In the genomic region with DNA sequence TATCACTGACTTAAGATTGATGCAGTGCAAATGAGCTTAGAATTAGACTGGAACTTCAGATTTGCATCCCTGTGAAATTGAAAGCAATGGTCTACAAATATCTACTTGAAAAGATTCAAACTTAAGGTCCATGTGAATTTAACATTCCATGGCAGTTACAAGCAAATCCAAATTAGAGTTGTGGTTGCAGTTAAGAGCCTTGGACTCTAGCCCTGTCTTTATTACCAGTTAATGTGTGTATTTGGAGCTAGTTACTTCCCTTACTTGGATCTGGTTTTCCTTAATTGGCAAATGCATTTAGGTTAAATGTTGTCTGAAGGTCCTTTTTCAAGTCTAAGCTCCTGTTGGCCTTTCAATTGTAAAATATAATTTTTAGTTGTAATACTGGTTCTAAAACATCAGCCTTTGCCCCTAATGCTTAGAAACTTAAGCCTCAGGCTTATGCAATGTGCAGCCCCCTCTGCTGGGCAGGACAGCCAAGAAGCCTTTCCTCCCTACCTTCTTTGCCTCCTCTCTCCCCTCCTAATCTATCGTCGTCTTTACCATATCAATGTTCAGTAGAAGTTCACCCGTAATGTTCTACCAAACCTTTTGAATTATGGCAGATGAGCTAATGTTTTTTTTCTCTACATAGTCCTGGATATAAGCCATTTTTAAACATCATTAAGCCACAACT, we compare ENCODE assay signal across 14 cellular contexts. TPM values are rescaled to one million over a fixed set of nuclear protein-coding genes. Genes with fewer than 3 reads are reported as not detected.
DNase-seq lines count a peak whose midpoint lies in the region; ATAC-seq, FAIRE-seq and TF ChIP-seq lines count a peak whose summit lies in the region.
"Had no signal": no experiment of that assay in that cellular context is flagged by ENCODE, and none has a peak within 500 bp of the region (broad histone marks: within the 10 kb centered on the region; RNA-seq: fewer than 3 reads in every experiment).

No MANE protein-coding gene starts in this region.

- H3K36me3 Mint-ChIP-seq in HFFc6 (ENCODE audit: low read depth) (peaks cover 51% of the 10 kb centered on the region), astrocyte (ENCODE audit: low read depth, unreplicated experiment) (peaks cover 13% of the 10 kb centered on the region)
- peaks cover 19 to 71% (median 57%) of the 10 kb centered on the region in 5 donors for H3K36me3 Mint-ChIP-seq in naive thymus-derived CD4-positive, alpha-beta T cell
- peaks cover 51% of the 10 kb centered on the region for H3K36me3 Mint-ChIP-seq in activated CD4-positive, alpha-beta memory T cell treated with anti-CD3 and anti-CD28 coated beads for 36 hours

- H3K79me2 ChIP-seq in DND-41 (ENCODE audit: insufficient read depth, low read length) (no peaks in the 10 kb centered on the region), astrocyte (ENCODE audit: insufficient read depth, low read length) (no peaks in the 10 kb centered on the region)
- H3K79me2 ChIP-seq: hepatocyte, parathyroid adenoma had no signal

- H3K4me3 Mint-ChIP-seq in HFFc6 (no peak overlapping the region), astrocyte (ENCODE audit: unreplicated experiment) (no peak overlapping the region)
- no peak overlapping the region for H3K4me3 Mint-ChIP-seq in naive thymus-derived CD4-positive, alpha-beta T cell
- H3K4me3 Mint-ChIP-seq in activated CD4-positive, alpha-beta memory T cell treated with anti-CD3 and anti-CD28 coated beads for 36 hours = no peak overlapping the region
- H3K4me3 Mint-ChIP-seq: activated CD4-positive, alpha-beta memory T cell treated with anti-CD3 and anti-CD28 coated beads, Interleukin-2, amount 10 ng/mL, durations not matched to agents 7 days and 5 days; effector memory CD8-positive, alpha-beta T cell had no signal

- H3K9ac ChIP-seq in DND-41 (ENCODE audit: low read depth, low read length) = no peak overlapping the region
- H3K9ac ChIP-seq in astrocyte (ENCODE audit: low read length) = no peak overlapping the region
- H3K9ac ChIP-seq: parathyroid adenoma had no signal

- H3K27ac ChIP-seq in DND-41 (ENCODE audit: low read length) (no peak overlapping the region), astrocyte (ENCODE audit: low read depth, low read length) (no peak overlapping the region)
- no peak overlapping the region for H3K27ac ChIP-seq in naive thymus-derived CD4-positive, alpha-beta T cell (ENCODE audit: low read depth, low read length)
- H3K27ac ChIP-seq: hepatocyte, parathyroid adenoma had no signal

- intact Hi-C loops in naive thymus-derived CD4-positive, alpha-beta T cell (cut with micrococcal nuclease) = no loop called here
- intact Hi-C loops in activated CD4-positive, alpha-beta memory T cell treated with anti-CD3 and anti-CD28 coated beads for 36 hours (cut with micrococcal nuclease) = no loop called here

- FAIRE-seq in astrocyte (lab: Jason Lieb, UNC) = no peak

- peak overlapping the region; percentile 17; the same call in 1 of the 2 replicates for H3K27ac Mint-ChIP-seq in HFFc6
- no peak overlapping the region for H3K27ac Mint-ChIP-seq in astrocyte (ENCODE audit: unreplicated experiment)
- peak overlapping the region in 6 of 9 donors; percentile 1 to 51 (median 12) for H3K27ac Mint-ChIP-seq in naive thymus-derived CD4-positive, alpha-beta T cell
- H3K27ac Mint-ChIP-seq in activated CD4-positive, alpha-beta memory T cell treated with anti-CD3 and anti-CD28 coated beads for 36 hours = no peak overlapping the region
- H3K27ac Mint-ChIP-seq: activated CD4-positive, alpha-beta memory T cell treated with anti-CD3 and anti-CD28 coated beads, Interleukin-2, amount 10 ng/mL, durations not matched to agents 7 days and 5 days had no signal

- H3K9me3 Mint-ChIP-seq in HFFc6 (peaks cover 4% of the 10 kb centered on the region), astrocyte (ENCODE audit: unreplicated experiment) (no peaks in the 10 kb centered on the region)
- H3K9me3 Mint-ChIP-seq in naive thymus-derived CD4-positive, alpha-beta T cell = peaks cover 0 to 16% (median 4%) of the 10 kb centered on the region in 11 donors
- peaks cover 7% of the 10 kb centered on the region for H3K9me3 Mint-ChIP-seq in activated CD4-positive, alpha-beta memory T cell treated with anti-CD3 and anti-CD28 coated beads for 36 hours
- H3K9me3 Mint-ChIP-seq: effector memory CD8-positive, alpha-beta T cell had no signal

- no peak overlapping the region for H3K4me3 ChIP-seq in DND-41 (ENCODE audit: low read depth in 1 of 2, low read length in 2 of 2)
- H3K4me3 ChIP-seq in astrocyte (ENCODE audit: insufficient read depth, low read depth, low read length) = no peak overlapping the region
- no peak overlapping the region for H3K4me3 ChIP-seq in naive thymus-derived CD4-positive, alpha-beta T cell (ENCODE audit: low read length)
- H3K4me3 ChIP-seq: hepatocyte had no signal

- H3K9me3 ChIP-seq in DND-41 (ENCODE audit: insufficient read depth, low read length, severe bottlenecking) (peaks cover under 1% of the 10 kb centered on the region), astrocyte (ENCODE audit: insufficient read depth, low read depth, low read length) (peaks cover under 1% of the 10 kb centered on the region)
- peaks cover 0 to 4% (median 3%) of the 10 kb centered on the region in 3 experiments for H3K9me3 ChIP-seq in naive thymus-derived CD4-positive, alpha-beta T cell (ENCODE audit: control insufficient read depth in 2 of 3, low read length in 3 of 3)

- DNase-seq in DND-41 (no peak), HFFc6 (no peak), astrocyte (ENCODE audit: low read depth) (peak; percentile 32), activated gamma-delta T cell (lab: John Stamatoyannopoulos, UW) (no peak), hepatic stellate cell (ENCODE audit: low spot score) (no peak)
- DNase-seq in naive thymus-derived CD4-positive, alpha-beta T cell = no peak
- no peak for DNase-seq in activated CD4-positive, alpha-beta memory T cell treated with anti-CD3 and anti-CD28 coated beads for 36 hours
- DNase-seq: activated CD4-positive, alpha-beta memory T cell treated with anti-CD3 and anti-CD28 coated beads, Interleukin-2, amount 10 ng/mL, durations not matched to agents 7 days and 5 days; effector memory CD8-positive, alpha-beta T cell; mammary epithelial cell; NCI-H1092 treated with DMSO at 0.1 percent for 48 hours; stimulated activated naive CD8-positive, alpha-beta T cell treated with anti-CD3 and anti-CD28 coated beads, Interleukin-15, Interleukin-2, amounts not matched to agents 100 U/mL and 50 U/mL, for 24 hours had no signal

- peaks cover 16% of the 10 kb centered on the region for H3K4me1 Mint-ChIP-seq in HFFc6 (ENCODE audit: low read depth)
- peaks cover under 1% of the 10 kb centered on the region for H3K4me1 Mint-ChIP-seq in astrocyte (ENCODE audit: low read depth, unreplicated experiment)
- H3K4me1 Mint-ChIP-seq in naive thymus-derived CD4-positive, alpha-beta T cell = peaks cover 3 to 13% (median 4%) of the 10 kb centered on the region in 7 donors
- peaks cover 10% of the 10 kb centered on the region for H3K4me1 Mint-ChIP-seq in activated CD4-positive, alpha-beta memory T cell treated with anti-CD3 and anti-CD28 coated beads for 36 hours (ENCODE audit: low read depth)

- no peaks in the 10 kb centered on the region for H3K27me3 ChIP-seq in DND-41 (ENCODE audit: insufficient read depth, low read length, poor library complexity)
- no peaks in the 10 kb centered on the region for H3K27me3 ChIP-seq in astrocyte (ENCODE audit: insufficient read depth, low read length)
- no peaks in the 10 kb centered on the region for H3K27me3 ChIP-seq in naive thymus-derived CD4-positive, alpha-beta T cell (ENCODE audit: control insufficient read depth in 2 of 2, insufficient read depth in 2 of 2, low read length in 2 of 2)
- H3K27me3 ChIP-seq: hepatocyte had no signal

- no peaks in the 10 kb centered on the region for H3K4me1 ChIP-seq in DND-41 (ENCODE audit: insufficient read depth, low read length)
- no peaks in the 10 kb centered on the region for H3K4me1 ChIP-seq in astrocyte (ENCODE audit: insufficient read depth, low read length)
- H3K4me1 ChIP-seq in naive thymus-derived CD4-positive, alpha-beta T cell (ENCODE audit: control insufficient read depth in 2 of 2, insufficient read depth in 2 of 2, low read length in 2 of 2) = no peaks in the 10 kb centered on the region
- H3K4me1 ChIP-seq: parathyroid adenoma had no signal

- peak; percentile 30 for TF ChIP-seq CTCF in DND-41 (IDR thresholded peaks at IDR 0.05; ENCODE audit: borderline replicate concordance, extremely low read depth, low read length, poor library complexity, severe bottlenecking)
- TF ChIP-seq CTCF in HFFc6 (IDR thresholded peaks at IDR 0.05) = peak; percentile 30; the same call in 1 of the 2 replicates
- no peak for TF ChIP-seq CTCF in astrocyte (IDR thresholded peaks at IDR 0.05; ENCODE audit: insufficient read depth, low read depth, low read length)

- ATAC-seq in DND-41 (ENCODE audit: insufficient read depth, low read depth) = no peak
- no peak for ATAC-seq in naive thymus-derived CD4-positive, alpha-beta T cell
- ATAC-seq: effector memory CD8-positive, alpha-beta T cell; stimulated activated naive CD8-positive, alpha-beta T cell treated with anti-CD3 and anti-CD28 coated beads, Interleukin-15, Interleukin-2, amounts not matched to agents 100 U/mL and 50 U/mL, for 24 hours had no signal

- POLR2A ChIA-PET in naive thymus-derived CD4-positive, alpha-beta T cell (lab: Charles Lee) = no interaction called here
- POLR2A ChIA-PET in activated CD4-positive, alpha-beta memory T cell treated with anti-CD3 and anti-CD28 coated beads for 36 hours (lab: Charles Lee) = no interaction called here

- H3K27me3 Mint-ChIP-seq in HFFc6 (ENCODE audit: insufficient read depth) (peaks cover 5% of the 10 kb centered on the region; the same call in 1 of the 2 replicates), astrocyte (ENCODE audit: low read depth, unreplicated experiment) (no peaks in the 10 kb centered on the region)
- no peaks in the 10 kb centered on the region for H3K27me3 Mint-ChIP-seq in naive thymus-derived CD4-positive, alpha-beta T cell
- no peaks in the 10 kb centered on the region for H3K27me3 Mint-ChIP-seq in activated CD4-positive, alpha-beta memory T cell treated with anti-CD3 and anti-CD28 coated beads for 36 hours
- H3K27me3 Mint-ChIP-seq: activated CD4-positive, alpha-beta memory T cell treated with anti-CD3 and anti-CD28 coated beads, Interleukin-2, amount 10 ng/mL, durations not matched to agents 7 days and 5 days; effector memory CD8-positive, alpha-beta T cell had no signal

- H3K36me3 ChIP-seq in DND-41 (ENCODE audit: insufficient read depth, low read length) (peaks cover 70% of the 10 kb centered on the region), astrocyte (ENCODE audit: insufficient read depth, low read length) (peaks cover 68% of the 10 kb centered on the region)
- H3K36me3 ChIP-seq in naive thymus-derived CD4-positive, alpha-beta T cell (ENCODE audit: control insufficient read depth in 2 of 3, insufficient read depth in 3 of 3, low read length in 3 of 3) = peaks cover 12 to 71% (median 15%) of the 10 kb centered on the region in 3 experiments

- H2AFZ ChIP-seq in DND-41 (ENCODE audit: low read depth, low read length) = no peak overlapping the region
- H2AFZ ChIP-seq in astrocyte (ENCODE audit: low read depth, low read length) = no peak overlapping the region
- H2AFZ ChIP-seq: hepatocyte, parathyroid adenoma had no signal

- H3K4me2 ChIP-seq in DND-41 (ENCODE audit: insufficient read depth, low read length) = no peak overlapping the region
- no peak overlapping the region for H3K4me2 ChIP-seq in astrocyte (ENCODE audit: low read length)
- H3K4me2 ChIP-seq: hepatocyte had no signal

- CTCF ChIA-PET in naive thymus-derived CD4-positive, alpha-beta T cell (lab: Charles Lee) = interaction anchor here (0.6 kb wide), 1 partner anchor 83 kb away, joined by 3 read pairs; no protein-coding TSS in a partner anchor
- CTCF ChIA-PET in activated CD4-positive, alpha-beta memory T cell treated with anti-CD3 and anti-CD28 coated beads for 36 hours (lab: Charles Lee) = interaction anchor here (0.6 to 2.0 kb wide), 3 partner anchors 11 to 393 kb away, joined by 4 to 5 read pairs (median 4); no protein-coding TSS in a partner anchor

- H4K20me1 ChIP-seq in DND-41 (ENCODE audit: insufficient read depth, low read length) (no peaks in the 10 kb centered on the region), astrocyte (ENCODE audit: insufficient read depth, low read length) (no peaks in the 10 kb centered on the region)

RNA-seq across cellular contexts. Expression of a gene that starts 59.5 kb away (rescaled TPM):
- total RNA-seq in HFFc6 (2021; fragmentation: NEBNext Ultra II Directional; extraction: Animal tissue kit (Norgen Biotek cat#: 25700)) = 1 to 10 TPM; 5.1 to 7.5 (median 6.8) TPM
- total RNA-seq in astrocyte = 8.8 and 11.8 TPM in 2 replicates
- total RNA-seq in naive thymus-derived CD4-positive, alpha-beta T cell = 10 to 100 TPM in 4 of 5 experiments, 1 to 10 TPM in 1; 9.5 to 37.1 (median 20.0) TPM
- polyA plus RNA-seq in naive thymus-derived CD4-positive, alpha-beta T cell = 1 to 10 TPM; 7.3 to 9.7 TPM
- total RNA-seq in activated CD4-positive, alpha-beta memory T cell treated with anti-CD3 and anti-CD28 coated beads for 36 hours = 10 to 100 TPM; 23.2 to 24.0 TPM

Comparison
In these comparisons a context has a peak if more than half of its experiments do, and no peak if none do; other contexts are left out.
1. H3K27ac Mint-ChIP-seq: peak in HFFc6 (single experiment) and naive thymus-derived CD4-positive, alpha-beta T cell (6 of 9); none in astrocyte (single experiment) and activated CD4-positive, alpha-beta memory T cell treated with anti-CD3 and anti-CD28 coated beads for 36 hours (single experiment).